Comparison of ENCODE assay signal across 15 cellular contexts in genomic region chr16:68401871-68402747, GRCh38. TPM values are rescaled to one million over a fixed set of nuclear protein-coding genes. Genes with fewer than 3 reads are reported as not detected.
A peak's percentile ranks its signal among the peaks of the same experiment; 100 is the strongest.
DNase-seq lines count a peak whose midpoint lies in the region; ATAC-seq lines count a peak whose summit lies in the region.
"Had no signal": no experiment of that assay in that cellular context is flagged by ENCODE, and none has a peak within 500 bp of the region (broad histone marks: within the 10 kb centered on the region; RNA-seq: fewer than 3 reads in every experiment).

No MANE protein-coding gene starts in this region.

- H3K18ac ChIP-seq in mesenchymal stem cell (ENCODE audit: low read depth in 1 of 2, low read length in 2 of 2) = no peak overlapping the region

- no peak overlapping the region for H2BK5ac ChIP-seq in mesenchymal stem cell (ENCODE audit: low read depth, low read length, poor library complexity, severe bottlenecking)

- no peak overlapping the region for H3K27ac ChIP-seq in CD4-positive, CD25-positive, alpha-beta regulatory T cell (ENCODE audit: insufficient read depth, low read length, poor library complexity, severe bottlenecking)
- H3K27ac ChIP-seq in mesenchymal stem cell (ENCODE audit: low read length, poor library complexity, severe bottlenecking) (no peak overlapping the region), Karpas-422 (ENCODE audit: low read length) (no peak overlapping the region)
- H3K27ac ChIP-seq: epithelial cell of prostate had no signal

- H3K23ac ChIP-seq in mesenchymal stem cell (ENCODE audit: low read length in 2 of 2) = no peak overlapping the region

- H3K36me3 ChIP-seq in CD4-positive, CD25-positive, alpha-beta regulatory T cell (ENCODE audit: control insufficient read depth, insufficient read depth, low read length) = no peaks in the 10 kb centered on the region
- H3K36me3 ChIP-seq in adipocyte (ENCODE audit: control insufficient read depth, insufficient read depth, low read length, severe bottlenecking) = no peaks in the 10 kb centered on the region
- H3K36me3 ChIP-seq in mesenchymal stem cell (ENCODE audit: control insufficient read depth in 1 of 2, insufficient read depth in 2 of 2, low read depth in 1 of 2, low read length in 2 of 2) = no peaks in the 10 kb centered on the region
- H3K36me3 ChIP-seq in Karpas-422 (ENCODE audit: insufficient read depth, low read length) = no peaks in the 10 kb centered on the region

- H3K79me1 ChIP-seq in mesenchymal stem cell (replicated peaks; ENCODE audit: low read length, poor library complexity, severe bottlenecking) = no peaks in the 10 kb centered on the region

- H4K8ac ChIP-seq in mesenchymal stem cell (ENCODE audit: low read length) = no peak overlapping the region

- peaks cover 0 to 36% (median 15%) of the 10 kb centered on the region in 4 donors for H3K4me1 Mint-ChIP-seq in CD4-positive, CD25-positive, alpha-beta regulatory T cell

- no peaks in the 10 kb centered on the region for H3K36me3 Mint-ChIP-seq in CD4-positive, CD25-positive, alpha-beta regulatory T cell

- peak overlapping the region; percentile 1 to 77 (median 74) for H3K27ac Mint-ChIP-seq in CD4-positive, CD25-positive, alpha-beta regulatory T cell

- H3K9me3 ChIP-seq in CD4-positive, CD25-positive, alpha-beta regulatory T cell (ENCODE audit: control insufficient read depth in 2 of 2, low read length in 2 of 2) = no peaks in the 10 kb centered on the region
- H3K9me3 ChIP-seq in adipocyte (ENCODE audit: control insufficient read depth, low read length) (no peaks in the 10 kb centered on the region), mesenchymal stem cell (ENCODE audit: control insufficient read depth, low read length) (no peaks in the 10 kb centered on the region), Karpas-422 (ENCODE audit: low read length) (no peaks in the 10 kb centered on the region)

- no peak overlapping the region for H3K4ac ChIP-seq in mesenchymal stem cell (ENCODE audit: low read depth in 1 of 2, low read length in 2 of 2)

- H2BK15ac ChIP-seq in mesenchymal stem cell (ENCODE audit: low read depth, poor library complexity, severe bottlenecking) = no peak overlapping the region

- no peak overlapping the region for H2AK5ac ChIP-seq in mesenchymal stem cell (ENCODE audit: low read length, severe bottlenecking)

- no peak for ATAC-seq in CD4-positive, CD25-positive, alpha-beta regulatory T cell (ENCODE audit: low read depth in 2 of 2)
- ATAC-seq in HG03175 (IDR thresholded peaks at IDR 0.05; ENCODE audit: unreplicated experiment) (no peak), GM18517 (IDR thresholded peaks at IDR 0.05; ENCODE audit: unreplicated experiment) (no peak)

- H2AFZ ChIP-seq in mesenchymal stem cell (ENCODE audit: low read depth, low read length) (no peak overlapping the region), Karpas-422 (ENCODE audit: low read length) (no peak overlapping the region)

- H3K4me1 ChIP-seq in CD4-positive, CD25-positive, alpha-beta regulatory T cell (ENCODE audit: control insufficient read depth, insufficient read depth, low read length, poor library complexity, severe bottlenecking) = peaks cover 17% of the 10 kb centered on the region
- peaks cover 38% of the 10 kb centered on the region for H3K4me1 ChIP-seq in adipocyte (ENCODE audit: control insufficient read depth, insufficient read depth, low read length)
- peaks cover 23% of the 10 kb centered on the region for H3K4me1 ChIP-seq in mesenchymal stem cell (ENCODE audit: control insufficient read depth, insufficient read depth, low read depth, low read length)
- H3K4me1 ChIP-seq in Karpas-422 (ENCODE audit: low read length) = peaks cover under 1% of the 10 kb centered on the region; the same call in 1 of the 2 replicates

- H2BK120ac ChIP-seq in mesenchymal stem cell (ENCODE audit: low read depth, low read length) = no peak overlapping the region

- H3K14ac ChIP-seq in mesenchymal stem cell (ENCODE audit: low read length in 2 of 2) = no peak overlapping the region

- H3K4me2 ChIP-seq in mesenchymal stem cell (ENCODE audit: low read length, poor library complexity, severe bottlenecking) (no peak overlapping the region), Karpas-422 (ENCODE audit: low read depth, low read length, poor library complexity, severe bottlenecking) (no peak overlapping the region)

- H3K4me3 Mint-ChIP-seq in CD4-positive, CD25-positive, alpha-beta regulatory T cell = no peak overlapping the region

- H3K9me2 ChIP-seq in Karpas-422 (replicated peaks; ENCODE audit: insufficient read depth, low read length) = no peaks in the 10 kb centered on the region

- H4K20me1 ChIP-seq in Karpas-422 (ENCODE audit: insufficient read depth, low read depth, low read length) = no peaks in the 10 kb centered on the region

- H3K9ac ChIP-seq in adipocyte (ENCODE audit: low read length) (no peak overlapping the region), mesenchymal stem cell (ENCODE audit: low read length) (no peak overlapping the region), Karpas-422 (ENCODE audit: low read length) (no peak overlapping the region)

- peaks cover 11% of the 10 kb centered on the region for H3K27me3 Mint-ChIP-seq in CD4-positive, CD25-positive, alpha-beta regulatory T cell

- no peak overlapping the region for H3K4me3 ChIP-seq in CD4-positive, CD25-positive, alpha-beta regulatory T cell (ENCODE audit: low read depth, low read length)
- H3K4me3 ChIP-seq in adipocyte (ENCODE audit: low read length) (no peak overlapping the region), mesenchymal stem cell (ENCODE audit: insufficient read depth in 1 of 2, low read depth in 1 of 2, low read length in 2 of 2) (no peak overlapping the region), Karpas-422 (ENCODE audit: low read length) (no peak overlapping the region)

- WGBS in mesenchymal stem cell = 79% methylated on average over 12 of the region's 13 CpGs

- no peaks in the 10 kb centered on the region for H3K9me3 Mint-ChIP-seq in CD4-positive, CD25-positive, alpha-beta regulatory T cell

- no peak overlapping the region for H2BK12ac ChIP-seq in mesenchymal stem cell (ENCODE audit: low read length in 2 of 2)

- no peak overlapping the region for H4K91ac ChIP-seq in mesenchymal stem cell (ENCODE audit: low read length)

- H3K79me2 ChIP-seq in Karpas-422 (ENCODE audit: low read length) = no peaks in the 10 kb centered on the region

- H3K27me3 ChIP-seq in CD4-positive, CD25-positive, alpha-beta regulatory T cell (ENCODE audit: control insufficient read depth, insufficient read depth, low read length) = peaks cover 1% of the 10 kb centered on the region
- peaks cover 21% of the 10 kb centered on the region for H3K27me3 ChIP-seq in adipocyte (replicated peaks; ENCODE audit: control insufficient read depth, insufficient read depth, low read length)
- H3K27me3 ChIP-seq in mesenchymal stem cell (ENCODE audit: control insufficient read depth in 1 of 2, insufficient read depth in 1 of 2, low read length in 2 of 2) = peaks cover 11 to 27% of the 10 kb centered on the region in 2 experiments
- no peaks in the 10 kb centered on the region for H3K27me3 ChIP-seq in Karpas-422 (ENCODE audit: low read length)

- no peak for DNase-seq in CD4-positive, CD25-positive, alpha-beta regulatory T cell
- DNase-seq in HS-27A (ENCODE audit: low read depth) = peak; percentile 17
- peak; percentile 61 for DNase-seq in adipocyte (ENCODE audit: low read depth)
- peak; percentile 26 for DNase-seq in mesenchymal stem cell
- no peak for DNase-seq in mucosa of gallbladder (ENCODE audit: low spot score)
- DNase-seq in Karpas-422 = no peak
- DNase-seq: activated CD4-positive, alpha-beta T cell treated with anti-CD3 and anti-CD28 coated beads for 1 hour; amniotic stem cell; kidney glomerular epithelial cell; SHP77; stimulated activated CD4-positive, alpha-beta T cell treated with anti-CD3 and anti-CD28 coated beads, Interleukin-2, amount 100 ng/mL, for 24 hours; substantia nigra had no signal

RNA-seq across cellular contexts. Expression of gene SMPD3, which starts 46.2 kb away (rescaled TPM):
- total RNA-seq in CD4-positive, CD25-positive, alpha-beta regulatory T cell = 16.1 TPM
- polyA plus RNA-seq in CD4-positive, CD25-positive, alpha-beta regulatory T cell = 10 to 100 TPM in 3 of 4 donors, 1 to 10 TPM in 1; 7.1 to 20.3 (median 18.6) TPM
- polyA plus RNA-seq in mesenchymal stem cell (2013, experiment 1 of 2) = not detected
- polyA plus RNA-seq in mesenchymal stem cell (2013, experiment 2 of 2) = 0.04 TPM
- total RNA-seq in mucosa of gallbladder = 225 TPM
- 5.0 and 12.6 TPM in 2 replicates for total RNA-seq in Karpas-422 (2014; rRNA removed; shearing (Covaris generic); ENCODE audit: low replicate concordance)

Comparison
In these comparisons a context has a peak if more than half of its experiments do, and no peak if none do; other contexts are left out.
1. DNase-seq: peak in HS-27A (single experiment), adipocyte (single experiment) and mesenchymal stem cell (single experiment); none in CD4-positive, CD25-positive, alpha-beta regulatory T cell (0 of 3), mucosa of gallbladder (single experiment) and Karpas-422 (single experiment).
2. RNA of gene SMPD3, which starts 46.2 kb away (total RNA-seq): 225 TPM in mucosa of gallbladder (single experiment); 16.1 TPM in CD4-positive, CD25-positive, alpha-beta regulatory T cell (single experiment) and 5.0 to 12.6 TPM in Karpas-422; every median in the first group is over 10 times any median in the second.